In genomic region chr12:70609739-70610491, GRCh38 we compare ENCODE assay signal across 1 cellular context.
TF ChIP-seq lines count a peak whose summit lies in the region.

No MANE protein-coding gene starts in this region.

TF ChIP-seq in WTC11, 78 proteins besides CTCF, POLR2A, EP300 and RAD21 (continued from another document):
- TF ChIP-seq, protein P1, sequence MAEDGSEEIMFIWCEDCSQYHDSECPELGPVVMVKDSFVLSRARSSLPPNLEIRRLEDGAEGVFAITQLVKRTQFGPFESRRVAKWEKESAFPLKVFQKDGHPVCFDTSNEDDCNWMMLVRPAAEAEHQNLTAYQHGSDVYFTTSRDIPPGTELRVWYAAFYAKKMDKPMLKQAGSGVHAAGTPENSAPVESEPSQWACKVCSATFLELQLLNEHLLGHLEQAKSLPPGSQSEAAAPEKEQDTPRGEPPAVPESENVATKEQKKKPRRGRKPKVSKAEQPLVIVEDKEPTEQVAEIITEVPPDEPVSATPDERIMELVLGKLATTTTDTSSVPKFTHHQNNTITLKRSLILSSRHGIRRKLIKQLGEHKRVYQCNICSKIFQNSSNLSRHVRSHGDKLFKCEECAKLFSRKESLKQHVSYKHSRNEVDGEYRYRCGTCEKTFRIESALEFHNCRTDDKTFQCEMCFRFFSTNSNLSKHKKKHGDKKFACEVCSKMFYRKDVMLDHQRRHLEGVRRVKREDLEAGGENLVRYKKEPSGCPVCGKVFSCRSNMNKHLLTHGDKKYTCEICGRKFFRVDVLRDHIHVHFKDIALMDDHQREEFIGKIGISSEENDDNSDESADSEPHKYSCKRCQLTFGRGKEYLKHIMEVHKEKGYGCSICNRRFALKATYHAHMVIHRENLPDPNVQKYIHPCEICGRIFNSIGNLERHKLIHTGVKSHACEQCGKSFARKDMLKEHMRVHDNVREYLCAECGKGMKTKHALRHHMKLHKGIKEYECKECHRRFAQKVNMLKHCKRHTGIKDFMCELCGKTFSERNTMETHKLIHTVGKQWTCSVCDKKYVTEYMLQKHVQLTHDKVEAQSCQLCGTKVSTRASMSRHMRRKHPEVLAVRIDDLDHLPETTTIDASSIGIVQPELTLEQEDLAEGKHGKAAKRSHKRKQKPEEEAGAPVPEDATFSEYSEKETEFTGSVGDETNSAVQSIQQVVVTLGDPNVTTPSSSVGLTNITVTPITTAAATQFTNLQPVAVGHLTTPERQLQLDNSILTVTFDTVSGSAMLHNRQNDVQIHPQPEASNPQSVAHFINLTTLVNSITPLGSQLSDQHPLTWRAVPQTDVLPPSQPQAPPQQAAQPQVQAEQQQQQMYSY (CRISPR knock-in tag; IDR thresholded peaks at IDR 0.05): no peak
- peak; percentile 85 for TF ChIP-seq ETV6 (CRISPR knock-in tag; IDR thresholded peaks at IDR 0.05)
- TF ChIP-seq, protein P2, sequence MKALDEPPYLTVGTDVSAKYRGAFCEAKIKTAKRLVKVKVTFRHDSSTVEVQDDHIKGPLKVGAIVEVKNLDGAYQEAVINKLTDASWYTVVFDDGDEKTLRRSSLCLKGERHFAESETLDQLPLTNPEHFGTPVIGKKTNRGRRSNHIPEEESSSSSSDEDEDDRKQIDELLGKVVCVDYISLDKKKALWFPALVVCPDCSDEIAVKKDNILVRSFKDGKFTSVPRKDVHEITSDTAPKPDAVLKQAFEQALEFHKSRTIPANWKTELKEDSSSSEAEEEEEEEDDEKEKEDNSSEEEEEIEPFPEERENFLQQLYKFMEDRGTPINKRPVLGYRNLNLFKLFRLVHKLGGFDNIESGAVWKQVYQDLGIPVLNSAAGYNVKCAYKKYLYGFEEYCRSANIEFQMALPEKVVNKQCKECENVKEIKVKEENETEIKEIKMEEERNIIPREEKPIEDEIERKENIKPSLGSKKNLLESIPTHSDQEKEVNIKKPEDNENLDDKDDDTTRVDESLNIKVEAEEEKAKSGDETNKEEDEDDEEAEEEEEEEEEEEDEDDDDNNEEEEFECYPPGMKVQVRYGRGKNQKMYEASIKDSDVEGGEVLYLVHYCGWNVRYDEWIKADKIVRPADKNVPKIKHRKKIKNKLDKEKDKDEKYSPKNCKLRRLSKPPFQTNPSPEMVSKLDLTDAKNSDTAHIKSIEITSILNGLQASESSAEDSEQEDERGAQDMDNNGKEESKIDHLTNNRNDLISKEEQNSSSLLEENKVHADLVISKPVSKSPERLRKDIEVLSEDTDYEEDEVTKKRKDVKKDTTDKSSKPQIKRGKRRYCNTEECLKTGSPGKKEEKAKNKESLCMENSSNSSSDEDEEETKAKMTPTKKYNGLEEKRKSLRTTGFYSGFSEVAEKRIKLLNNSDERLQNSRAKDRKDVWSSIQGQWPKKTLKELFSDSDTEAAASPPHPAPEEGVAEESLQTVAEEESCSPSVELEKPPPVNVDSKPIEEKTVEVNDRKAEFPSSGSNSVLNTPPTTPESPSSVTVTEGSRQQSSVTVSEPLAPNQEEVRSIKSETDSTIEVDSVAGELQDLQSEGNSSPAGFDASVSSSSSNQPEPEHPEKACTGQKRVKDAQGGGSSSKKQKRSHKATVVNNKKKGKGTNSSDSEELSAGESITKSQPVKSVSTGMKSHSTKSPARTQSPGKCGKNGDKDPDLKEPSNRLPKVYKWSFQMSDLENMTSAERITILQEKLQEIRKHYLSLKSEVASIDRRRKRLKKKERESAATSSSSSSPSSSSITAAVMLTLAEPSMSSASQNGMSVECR (CRISPR knock-in tag; IDR thresholded peaks at IDR 0.05; ENCODE audit: borderline replicate concordance): no peak
- no peak for TF ChIP-seq OVOL2 (CRISPR knock-in tag; IDR thresholded peaks at IDR 0.05; ENCODE audit: borderline replicate concordance)
- TF ChIP-seq, protein P3, sequence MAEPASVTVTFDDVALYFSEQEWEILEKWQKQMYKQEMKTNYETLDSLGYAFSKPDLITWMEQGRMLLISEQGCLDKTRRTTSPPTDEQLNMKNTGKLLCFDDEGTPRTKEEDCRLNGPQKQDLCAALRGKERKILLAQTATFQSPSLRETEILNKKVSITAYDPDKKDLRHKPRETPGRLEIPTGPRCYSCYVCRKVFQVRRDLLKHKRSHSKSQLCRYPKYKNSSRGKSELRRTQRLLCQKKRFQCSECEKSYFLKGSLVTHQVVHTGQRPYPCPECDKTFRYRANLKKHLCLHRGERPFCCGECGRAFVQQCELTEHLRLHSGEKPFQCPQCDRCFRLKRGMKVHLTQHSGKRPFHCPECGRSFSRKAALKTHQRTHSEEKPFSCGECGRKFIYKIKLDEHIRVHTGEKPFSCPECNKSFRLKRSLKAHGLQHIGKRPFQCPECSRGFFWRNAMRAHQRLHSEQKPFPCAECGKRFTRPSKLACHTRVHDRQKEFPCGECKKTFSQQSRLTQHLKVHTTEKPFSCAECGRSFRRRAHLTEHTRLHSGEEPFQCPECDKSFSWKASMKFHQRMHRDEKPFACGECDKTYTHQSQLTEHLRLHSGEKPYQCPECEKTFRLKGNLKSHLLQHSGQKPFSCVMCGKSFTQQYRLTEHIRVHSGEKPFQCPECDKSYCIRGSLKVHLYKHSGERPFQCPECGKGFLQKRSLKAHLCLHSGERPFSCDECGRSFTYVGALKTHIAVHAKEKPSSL (CRISPR knock-in tag; conservative IDR thresholded peaks at IDR 0.05): no peak
- TF ChIP-seq FOXK1 (CRISPR knock-in tag; IDR thresholded peaks at IDR 0.05): no peak
- peak; percentile 49; the same call in 1 of the 2 replicates for TF ChIP-seq TP53 (CRISPR knock-in tag; IDR thresholded peaks at IDR 0.05)
- TF ChIP-seq FOXP4 (CRISPR knock-in tag; IDR thresholded peaks at IDR 0.05): 0 out of 2 replicates have a peak, but pooled peaks have one; percentile 39
- no peak for TF ChIP-seq USF1 (CRISPR knock-in tag; IDR thresholded peaks at IDR 0.05)
- TF ChIP-seq ZNF232 (CRISPR knock-in tag; IDR thresholded peaks at IDR 0.05): no peak
- TF ChIP-seq, protein P4, sequence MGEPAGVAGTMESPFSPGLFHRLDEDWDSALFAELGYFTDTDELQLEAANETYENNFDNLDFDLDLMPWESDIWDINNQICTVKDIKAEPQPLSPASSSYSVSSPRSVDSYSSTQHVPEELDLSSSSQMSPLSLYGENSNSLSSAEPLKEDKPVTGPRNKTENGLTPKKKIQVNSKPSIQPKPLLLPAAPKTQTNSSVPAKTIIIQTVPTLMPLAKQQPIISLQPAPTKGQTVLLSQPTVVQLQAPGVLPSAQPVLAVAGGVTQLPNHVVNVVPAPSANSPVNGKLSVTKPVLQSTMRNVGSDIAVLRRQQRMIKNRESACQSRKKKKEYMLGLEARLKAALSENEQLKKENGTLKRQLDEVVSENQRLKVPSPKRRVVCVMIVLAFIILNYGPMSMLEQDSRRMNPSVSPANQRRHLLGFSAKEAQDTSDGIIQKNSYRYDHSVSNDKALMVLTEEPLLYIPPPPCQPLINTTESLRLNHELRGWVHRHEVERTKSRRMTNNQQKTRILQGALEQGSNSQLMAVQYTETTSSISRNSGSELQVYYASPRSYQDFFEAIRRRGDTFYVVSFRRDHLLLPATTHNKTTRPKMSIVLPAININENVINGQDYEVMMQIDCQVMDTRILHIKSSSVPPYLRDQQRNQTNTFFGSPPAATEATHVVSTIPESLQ (CRISPR knock-in tag; IDR thresholded peaks at IDR 0.05): no peak
